In the genomic region with DNA sequence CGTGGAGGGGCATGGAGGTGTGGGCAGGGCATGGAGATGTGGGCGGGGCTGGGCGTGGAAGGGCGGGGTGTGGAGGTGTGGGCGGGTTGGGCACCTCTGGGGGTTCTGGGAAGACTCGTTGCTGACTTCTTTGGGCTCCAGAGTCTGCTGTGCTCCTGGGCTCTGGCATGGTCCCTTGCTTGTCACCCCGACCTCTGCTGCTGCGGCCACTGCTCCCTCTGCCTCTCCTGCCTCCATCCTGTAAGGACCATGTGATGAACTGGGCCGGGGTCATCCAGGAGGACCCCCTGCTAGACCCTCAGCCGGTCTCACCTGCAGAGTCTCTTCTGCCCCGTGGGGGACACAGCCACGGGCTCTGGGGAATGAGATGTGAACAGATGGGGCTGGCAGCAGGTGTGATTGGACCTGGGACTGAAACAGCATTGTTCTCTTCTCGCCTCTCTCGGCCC, we compare ENCODE assay signal across 9 cellular contexts.
"Had no signal": no experiment of that assay in that cellular context is flagged by ENCODE, and none has a peak within 500 bp of the region (broad histone marks: within the 10 kb centered on the region; RNA-seq: fewer than 3 reads in every experiment).

No MANE protein-coding gene starts in this region.

- ATAC-seq: lower lobe of right lung; naive thymus-derived CD4-positive, alpha-beta T cell had no signal

- DNase-seq: activated CD4-positive, CD25-positive, alpha-beta regulatory T cell; activated naive CD4-positive, alpha-beta T cell; adrenal gland; cortex of kidney; effector memory CD4-positive, alpha-beta T cell; lower lobe of right lung; naive thymus-derived CD4-positive, alpha-beta T cell; nucleus accumbens; transverse colon had no signal

- H3K9me3 ChIP-seq: adrenal gland, lower lobe of right lung, transverse colon had no signal

- H3K27me3 ChIP-seq: adrenal gland had no signal

- H3K27ac ChIP-seq: adrenal gland, lower lobe of right lung, transverse colon had no signal

- H3K4me3 ChIP-seq: adrenal gland, lower lobe of right lung, transverse colon had no signal

- H3K36me3 ChIP-seq: adrenal gland, lower lobe of right lung, transverse colon had no signal
